ENCODE assay signal across 13 cellular contexts in the genomic region with DNA sequence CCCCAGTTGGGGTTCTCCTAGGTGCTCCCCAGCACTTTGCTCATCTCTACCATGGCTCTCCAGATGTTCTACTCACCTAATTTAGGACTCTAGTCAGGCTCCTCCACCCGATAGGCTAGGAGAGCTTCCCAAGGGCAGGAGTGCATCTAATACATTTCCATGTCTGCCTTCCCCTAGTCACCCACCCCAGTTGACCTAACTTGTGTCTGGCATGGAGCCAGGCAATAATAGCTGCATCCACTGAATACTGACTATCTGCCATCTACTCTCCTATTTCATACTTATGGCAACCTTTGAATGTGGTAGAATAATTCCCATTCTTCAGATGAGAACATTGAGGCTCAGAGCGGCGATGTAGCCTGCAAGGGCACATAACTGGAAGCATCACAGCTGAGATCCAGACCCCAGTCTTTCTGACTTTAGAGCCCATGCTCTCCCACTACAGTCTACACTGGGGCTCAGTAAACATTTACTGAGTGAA.
A peak's percentile ranks its signal among the peaks of the same experiment; 100 is the strongest.
DNase-seq lines count a peak whose midpoint lies in the region; ATAC-seq and TF ChIP-seq lines count a peak whose summit lies in the region.
"Had no signal": no experiment of that assay in that cellular context is flagged by ENCODE, and none has a peak within 500 bp of the region (broad histone marks: within the 10 kb centered on the region; RNA-seq: fewer than 3 reads in every experiment).

No MANE protein-coding gene starts in this region.

- peak overlapping the region; percentile 36 for H3K27ac Mint-ChIP-seq in activated naive CD8-positive, alpha-beta T cell
- no peak overlapping the region for H3K27ac Mint-ChIP-seq in activated naive CD8-positive, alpha-beta T cell treated with anti-CD3 and anti-CD28 coated beads for 36 hours
- peak overlapping the region; percentile 94 for H3K27ac Mint-ChIP-seq in central memory CD8-positive, alpha-beta T cell (ENCODE audit: low read depth)
- H3K27ac Mint-ChIP-seq: memory B cell had no signal

- H3K4me2 ChIP-seq in smooth muscle cell = peak overlapping the region; percentile 46

- H3K27me3 Mint-ChIP-seq in activated naive CD8-positive, alpha-beta T cell = no peaks in the 10 kb centered on the region
- no peaks in the 10 kb centered on the region for H3K27me3 Mint-ChIP-seq in activated naive CD8-positive, alpha-beta T cell treated with anti-CD3 and anti-CD28 coated beads for 36 hours
- H3K27me3 Mint-ChIP-seq in central memory CD8-positive, alpha-beta T cell = no peaks in the 10 kb centered on the region
- H3K27me3 Mint-ChIP-seq: dendritic cell treated with granulocyte-macrophage colony-stimulating factor and Interleukin-4, amounts not matched to agents 40 ng/mL and 50 ng/mL, for 4 days had no signal

- no peak for TF ChIP-seq CTCF in smooth muscle cell (IDR thresholded peaks at IDR 0.05; ENCODE audit: borderline replicate concordance, insufficient read depth, poor library complexity, severe bottlenecking)

- H3K36me3 Mint-ChIP-seq in activated naive CD8-positive, alpha-beta T cell = no peaks in the 10 kb centered on the region
- no peaks in the 10 kb centered on the region for H3K36me3 Mint-ChIP-seq in activated naive CD8-positive, alpha-beta T cell treated with anti-CD3 and anti-CD28 coated beads for 36 hours
- peaks cover 14% of the 10 kb centered on the region for H3K36me3 Mint-ChIP-seq in central memory CD8-positive, alpha-beta T cell (ENCODE audit: insufficient read depth)
- H3K36me3 Mint-ChIP-seq: memory B cell had no signal

- no peaks in the 10 kb centered on the region for H3K27me3 ChIP-seq in smooth muscle cell (ENCODE audit: low read depth)
- H3K27me3 ChIP-seq: neutrophil had no signal

- H3K4me1 ChIP-seq in smooth muscle cell (ENCODE audit: low read depth) = peaks cover 5% of the 10 kb centered on the region

- no peak overlapping the region for H3K4me3 ChIP-seq in smooth muscle cell
- H3K4me3 ChIP-seq: thoracic aorta had no signal

- H3K79me2 ChIP-seq in smooth muscle cell (ENCODE audit: low read depth) = no peaks in the 10 kb centered on the region

- no peak overlapping the region for H2AFZ ChIP-seq in smooth muscle cell (ENCODE audit: low read depth)

- 82% methylated on average over 3 of the region's 3 CpGs for WGBS in smooth muscle cell (ENCODE audit: low lambda C conversion rate)

- no peak for ATAC-seq in central memory CD8-positive, alpha-beta T cell (replicated peaks; ENCODE audit: extremely low read depth, poor library complexity, severe bottlenecking)
- no peak for ATAC-seq in GM21526 (IDR thresholded peaks at IDR 0.05; ENCODE audit: low FRiP score, unreplicated experiment)

- no peaks in the 10 kb centered on the region for H4K20me1 ChIP-seq in smooth muscle cell (ENCODE audit: low read depth)

- H3K9ac ChIP-seq in smooth muscle cell (ENCODE audit: low read depth) = no peak overlapping the region

- no peak for DNase-seq in activated naive CD8-positive, alpha-beta T cell treated with anti-CD3 and anti-CD28 coated beads for 36 hours
- DNase-seq in NCI-H748 treated with DMSO at 0.1 percent for 48 hours (lab: John Stamatoyannopoulos, UW) (peak; percentile 76), smooth muscle cell (lab: John Stamatoyannopoulos, UW; ENCODE audit: unreplicated experiment) (no peak), DMS153 treated with DMSO at 0.1 percent for 48 hours (lab: John Stamatoyannopoulos, UW; ENCODE audit: unreplicated experiment) (no peak)
- DNase-seq in central memory CD8-positive, alpha-beta T cell (ENCODE audit: low spot score in 2 of 2) = no peak
- DNase-seq: Kasumi-1, NCI-H524 treated with DMSO at 0.1 percent for 48 hours had no signal

- H3F3A ChIP-seq in smooth muscle cell (ENCODE audit: low read depth) = no peaks in the 10 kb centered on the region

- H3K9me3 Mint-ChIP-seq in activated naive CD8-positive, alpha-beta T cell (ENCODE audit: low read depth) = no peaks in the 10 kb centered on the region
- no peaks in the 10 kb centered on the region for H3K9me3 Mint-ChIP-seq in activated naive CD8-positive, alpha-beta T cell treated with anti-CD3 and anti-CD28 coated beads for 36 hours
- peaks cover 10% of the 10 kb centered on the region for H3K9me3 Mint-ChIP-seq in central memory CD8-positive, alpha-beta T cell
- H3K9me3 Mint-ChIP-seq: dendritic cell treated with granulocyte-macrophage colony-stimulating factor and Interleukin-4, amounts not matched to agents 40 ng/mL and 50 ng/mL, for 4 days had no signal

- H3K4me1 Mint-ChIP-seq in activated naive CD8-positive, alpha-beta T cell (ENCODE audit: low read depth) = peaks cover 33% of the 10 kb centered on the region
- H3K4me1 Mint-ChIP-seq in activated naive CD8-positive, alpha-beta T cell treated with anti-CD3 and anti-CD28 coated beads for 36 hours = peaks cover 35% of the 10 kb centered on the region
- H3K4me1 Mint-ChIP-seq in central memory CD8-positive, alpha-beta T cell = peaks cover 73% of the 10 kb centered on the region

- peak overlapping the region; percentile 8 for H3K4me3 Mint-ChIP-seq in activated naive CD8-positive, alpha-beta T cell
- no peak overlapping the region for H3K4me3 Mint-ChIP-seq in activated naive CD8-positive, alpha-beta T cell treated with anti-CD3 and anti-CD28 coated beads for 36 hours
- H3K4me3 Mint-ChIP-seq in central memory CD8-positive, alpha-beta T cell = peak overlapping the region; percentile 54
- H3K4me3 Mint-ChIP-seq: dendritic cell treated with granulocyte-macrophage colony-stimulating factor and Interleukin-4, amounts not matched to agents 40 ng/mL and 50 ng/mL, for 4 days; memory B cell had no signal

- no peaks in the 10 kb centered on the region for H3K36me3 ChIP-seq in smooth muscle cell (ENCODE audit: low read depth)
- H3K36me3 ChIP-seq: neutrophil, thoracic aorta had no signal

- H3K9me3 ChIP-seq in smooth muscle cell (replicated peaks; ENCODE audit: low read depth) = no peaks in the 10 kb centered on the region
- H3K9me3 ChIP-seq: neutrophil, thoracic aorta had no signal

- peak overlapping the region; percentile 83 for H3K27ac ChIP-seq in smooth muscle cell (ENCODE audit: low read depth)
- H3K27ac ChIP-seq: neutrophil, thoracic aorta had no signal
